12 cellular contexts compared by ENCODE assay signal in the genomic region with DNA sequence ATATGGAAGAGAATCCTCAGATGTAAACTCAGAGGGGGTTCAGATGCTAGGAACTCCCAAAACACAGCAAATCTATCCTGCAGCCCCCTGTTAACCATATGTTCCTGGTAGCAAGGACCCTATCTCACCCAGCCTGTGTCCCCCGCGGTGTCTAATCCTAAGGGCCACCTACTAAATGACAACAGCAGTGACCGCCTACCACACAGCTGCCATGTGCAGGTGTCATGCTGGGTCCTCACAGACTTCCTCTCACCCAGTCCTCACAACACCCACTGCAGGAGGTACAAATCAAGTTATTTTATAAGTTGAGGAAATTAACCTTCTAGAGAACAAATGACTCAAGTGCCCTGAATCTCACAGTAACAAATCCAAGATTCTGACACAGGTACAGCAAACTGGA.
DNase-seq lines count a peak whose midpoint lies in the region; ATAC-seq, FAIRE-seq and TF ChIP-seq lines count a peak whose summit lies in the region.
"Had no signal": no experiment of that assay in that cellular context is flagged by ENCODE, and none has a peak within 500 bp of the region (broad histone marks: within the 10 kb centered on the region; RNA-seq: fewer than 3 reads in every experiment).

No MANE protein-coding gene starts in this region.

- POLR2A ChIA-PET in WTC11 (lab: Charles Lee) = no interaction called here

- no peaks in the 10 kb centered on the region for H3K36me3 Mint-ChIP-seq in activated T-cell treated with anti-CD3 and anti-CD28 coated beads, Interleukin-2, amount 50 U/mL, for 72 hours (ENCODE audit: insufficient read depth in 2 of 2)
- no peaks in the 10 kb centered on the region for H3K36me3 Mint-ChIP-seq in WTC11
- no peaks in the 10 kb centered on the region for H3K36me3 Mint-ChIP-seq in glutamatergic neuron (ENCODE audit: unreplicated experiment)
- H3K36me3 Mint-ChIP-seq: naive thymus-derived CD4-positive, alpha-beta T cell had no signal

- no peaks in the 10 kb centered on the region for H3K27me3 ChIP-seq in thyroid gland
- H3K27me3 ChIP-seq: right lobe of liver had no signal

- intact Hi-C loops in thyroid gland (cut with DNase I) = no loop called here

- no peak for TF ChIP-seq CTCF in WTC11 (IDR thresholded peaks at IDR 0.05)
- TF ChIP-seq CTCF in glutamatergic neuron (IDR thresholded peaks at IDR 0.05; ENCODE audit: partially characterized antibody, unreplicated experiment) = no peak
- TF ChIP-seq CTCF in thyroid gland (IDR thresholded peaks at IDR 0.05) = no peak

- H3K4me3 Mint-ChIP-seq in activated T-cell treated with anti-CD3 and anti-CD28 coated beads, Interleukin-2, amount 50 U/mL, for 72 hours = no peak overlapping the region
- H3K4me3 Mint-ChIP-seq in WTC11 (no peak overlapping the region), glutamatergic neuron (ENCODE audit: unreplicated experiment) (no peak overlapping the region)
- H3K4me3 Mint-ChIP-seq: naive thymus-derived CD4-positive, alpha-beta T cell had no signal

- no peaks in the 10 kb centered on the region for H3K9me3 ChIP-seq in thyroid gland
- H3K9me3 ChIP-seq: right lobe of liver had no signal

- WGBS in thyroid gland, 2 donors = 98 to 100% methylated on average over 3 of the region's 3 CpGs

- in situ Hi-C loops in ACHN (cut with HindIII; ENCODE audit: low pct_ligation_motif_present, low pct_unique_long_range_greater_than_20kb, low sequenced_read_pairs) = no loop called here

- ATAC-seq in activated T-cell treated with anti-CD3 and anti-CD28 coated beads, Interleukin-2, amount 50 U/mL, for 72 hours (replicated peaks in 1 of 2) = no peak
- no peak for ATAC-seq in WTC11
- ATAC-seq: naive thymus-derived CD4-positive, alpha-beta T cell; right lobe of liver had no signal

- H3K36me3 ChIP-seq in thyroid gland = no peaks in the 10 kb centered on the region
- H3K36me3 ChIP-seq: right lobe of liver had no signal

- no peak for FAIRE-seq in frontal cortex (lab: Jason Lieb, UNC)

- H3K27ac ChIP-seq in thyroid gland = peak overlapping the region in 2 of 3 donors; percentile 76 to 90
- H3K27ac ChIP-seq: right lobe of liver had no signal

- H3K4me3 ChIP-seq in thyroid gland (replicated peaks in 1 of 3) = no peak overlapping the region
- H3K4me3 ChIP-seq: right lobe of liver had no signal

- H3K4me1 ChIP-seq in thyroid gland = peaks cover 63 to 85% of the 10 kb centered on the region in 2 donors

- H3K4me1 Mint-ChIP-seq in activated T-cell treated with anti-CD3 and anti-CD28 coated beads, Interleukin-2, amount 50 U/mL, for 72 hours (ENCODE audit: low read depth) = peaks cover 35% of the 10 kb centered on the region
- H3K4me1 Mint-ChIP-seq in WTC11 = peaks cover 96% of the 10 kb centered on the region
- H3K4me1 Mint-ChIP-seq in glutamatergic neuron (ENCODE audit: low read depth, unreplicated experiment) = peaks cover 46% of the 10 kb centered on the region

- peak overlapping the region; percentile 80 for H3K27ac Mint-ChIP-seq in activated T-cell treated with anti-CD3 and anti-CD28 coated beads, Interleukin-2, amount 50 U/mL, for 72 hours
- H3K27ac Mint-ChIP-seq in WTC11 = peak overlapping the region; percentile 48; the same call in 1 of the 2 replicates
- H3K27ac Mint-ChIP-seq in glutamatergic neuron (ENCODE audit: unreplicated experiment) = peak overlapping the region; percentile 41

- no peaks in the 10 kb centered on the region for H3K9me3 Mint-ChIP-seq in activated T-cell treated with anti-CD3 and anti-CD28 coated beads, Interleukin-2, amount 50 U/mL, for 72 hours
- H3K9me3 Mint-ChIP-seq in WTC11 (no peaks in the 10 kb centered on the region), glutamatergic neuron (ENCODE audit: unreplicated experiment) (peaks cover 8% of the 10 kb centered on the region)
- H3K9me3 Mint-ChIP-seq: naive thymus-derived CD4-positive, alpha-beta T cell had no signal

- TF ChIP-seq POLR2A in thyroid gland (IDR thresholded peaks at IDR 0.05) = no peak

- CTCF ChIA-PET in WTC11 (lab: Charles Lee) = interaction anchor here (3.0 kb wide), 1 partner anchor 63 kb away, joined by 11 read pairs; no protein-coding TSS in a partner anchor

- no peaks in the 10 kb centered on the region for H3K27me3 Mint-ChIP-seq in activated T-cell treated with anti-CD3 and anti-CD28 coated beads, Interleukin-2, amount 50 U/mL, for 72 hours (ENCODE audit: low read depth)
- H3K27me3 Mint-ChIP-seq in WTC11 (ENCODE audit: low read depth) (no peaks in the 10 kb centered on the region), glutamatergic neuron (ENCODE audit: unreplicated experiment) (peaks cover 4% of the 10 kb centered on the region)
- H3K27me3 Mint-ChIP-seq: naive thymus-derived CD4-positive, alpha-beta T cell had no signal

- DNase-seq in activated T-cell treated with anti-CD3 and anti-CD28 coated beads, Interleukin-2, amount 50 U/mL, for 72 hours = no peak
- DNase-seq in activated T-cell treated with anti-CD3 and anti-CD28 coated beads, Interleukin-2, amount 50 U/mL, for 1 hour = no peak
- DNase-seq in WTC11 (ENCODE audit: low spot score) (no peak), glutamatergic neuron (no peak), thyroid gland (no peak), SKM-1 treated with dmso at 0.1 percent for 144 hours (lab: John Stamatoyannopoulos, UW; ENCODE audit: unreplicated experiment) (no peak), frontal cortex (ENCODE audit: low spot score in 2 of 2) (no peak), ACHN (no peak)
- DNase-seq: activated CD4-positive, alpha-beta T cell treated with anti-CD3 and anti-CD28 coated beads, Interleukin-2, amount 50 U/mL, for 4 hours; activated naive CD4-positive, alpha-beta T cell; naive thymus-derived CD4-positive, alpha-beta T cell; right lobe of liver had no signal

TF ChIP-seq in WTC11, 78 proteins besides CTCF, POLR2A, EP300 and RAD21 (continues in another document):
- TF ChIP-seq, protein P1, sequence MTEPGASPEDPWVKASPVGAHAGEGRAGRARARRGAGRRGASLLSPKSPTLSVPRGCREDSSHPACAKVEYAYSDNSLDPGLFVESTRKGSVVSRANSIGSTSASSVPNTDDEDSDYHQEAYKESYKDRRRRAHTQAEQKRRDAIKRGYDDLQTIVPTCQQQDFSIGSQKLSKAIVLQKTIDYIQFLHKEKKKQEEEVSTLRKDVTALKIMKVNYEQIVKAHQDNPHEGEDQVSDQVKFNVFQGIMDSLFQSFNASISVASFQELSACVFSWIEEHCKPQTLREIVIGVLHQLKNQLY (CRISPR knock-in tag; IDR thresholded peaks at IDR 0.05) = no peak
- TF ChIP-seq, protein P2, sequence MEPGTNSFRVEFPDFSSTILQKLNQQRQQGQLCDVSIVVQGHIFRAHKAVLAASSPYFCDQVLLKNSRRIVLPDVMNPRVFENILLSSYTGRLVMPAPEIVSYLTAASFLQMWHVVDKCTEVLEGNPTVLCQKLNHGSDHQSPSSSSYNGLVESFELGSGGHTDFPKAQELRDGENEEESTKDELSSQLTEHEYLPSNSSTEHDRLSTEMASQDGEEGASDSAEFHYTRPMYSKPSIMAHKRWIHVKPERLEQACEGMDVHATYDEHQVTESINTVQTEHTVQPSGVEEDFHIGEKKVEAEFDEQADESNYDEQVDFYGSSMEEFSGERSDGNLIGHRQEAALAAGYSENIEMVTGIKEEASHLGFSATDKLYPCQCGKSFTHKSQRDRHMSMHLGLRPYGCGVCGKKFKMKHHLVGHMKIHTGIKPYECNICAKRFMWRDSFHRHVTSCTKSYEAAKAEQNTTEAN (CRISPR knock-in tag; IDR thresholded peaks at IDR 0.05) = no peak
- TF ChIP-seq TEAD4 (CRISPR knock-in tag; IDR thresholded peaks at IDR 0.05) (no peak), TEAD1 (CRISPR knock-in tag; IDR thresholded peaks at IDR 0.05) (no peak), ZNF263 (CRISPR knock-in tag; IDR thresholded peaks at IDR 0.05; ENCODE audit: low read depth) (no peak), ZNF232 (CRISPR knock-in tag; IDR thresholded peaks at IDR 0.05) (no peak), ZNF416 (CRISPR knock-in tag; IDR thresholded peaks at IDR 0.05) (no peak), SP1 (CRISPR knock-in tag; conservative IDR thresholded peaks at IDR 0.05) (no peak), ZNF138 (CRISPR knock-in tag; conservative IDR thresholded peaks at IDR 0.05) (no peak), ZNF396 (CRISPR knock-in tag; IDR thresholded peaks at IDR 0.05; ENCODE audit: borderline replicate concordance) (no peak), MYBL2 (CRISPR knock-in tag; IDR thresholded peaks at IDR 0.05) (no peak), CREM (CRISPR knock-in tag; IDR thresholded peaks at IDR 0.05) (no peak), FOXK1 (CRISPR knock-in tag; IDR thresholded peaks at IDR 0.05) (no peak)
- TF ChIP-seq, protein P3, sequence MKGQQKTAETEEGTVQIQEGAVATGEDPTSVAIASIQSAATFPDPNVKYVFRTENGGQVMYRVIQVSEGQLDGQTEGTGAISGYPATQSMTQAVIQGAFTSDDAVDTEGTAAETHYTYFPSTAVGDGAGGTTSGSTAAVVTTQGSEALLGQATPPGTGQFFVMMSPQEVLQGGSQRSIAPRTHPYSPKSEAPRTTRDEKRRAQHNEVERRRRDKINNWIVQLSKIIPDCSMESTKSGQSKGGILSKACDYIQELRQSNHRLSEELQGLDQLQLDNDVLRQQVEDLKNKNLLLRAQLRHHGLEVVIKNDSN (CRISPR knock-in tag; IDR thresholded peaks at IDR 0.05) = no peak
- TF ChIP-seq, protein P4, sequence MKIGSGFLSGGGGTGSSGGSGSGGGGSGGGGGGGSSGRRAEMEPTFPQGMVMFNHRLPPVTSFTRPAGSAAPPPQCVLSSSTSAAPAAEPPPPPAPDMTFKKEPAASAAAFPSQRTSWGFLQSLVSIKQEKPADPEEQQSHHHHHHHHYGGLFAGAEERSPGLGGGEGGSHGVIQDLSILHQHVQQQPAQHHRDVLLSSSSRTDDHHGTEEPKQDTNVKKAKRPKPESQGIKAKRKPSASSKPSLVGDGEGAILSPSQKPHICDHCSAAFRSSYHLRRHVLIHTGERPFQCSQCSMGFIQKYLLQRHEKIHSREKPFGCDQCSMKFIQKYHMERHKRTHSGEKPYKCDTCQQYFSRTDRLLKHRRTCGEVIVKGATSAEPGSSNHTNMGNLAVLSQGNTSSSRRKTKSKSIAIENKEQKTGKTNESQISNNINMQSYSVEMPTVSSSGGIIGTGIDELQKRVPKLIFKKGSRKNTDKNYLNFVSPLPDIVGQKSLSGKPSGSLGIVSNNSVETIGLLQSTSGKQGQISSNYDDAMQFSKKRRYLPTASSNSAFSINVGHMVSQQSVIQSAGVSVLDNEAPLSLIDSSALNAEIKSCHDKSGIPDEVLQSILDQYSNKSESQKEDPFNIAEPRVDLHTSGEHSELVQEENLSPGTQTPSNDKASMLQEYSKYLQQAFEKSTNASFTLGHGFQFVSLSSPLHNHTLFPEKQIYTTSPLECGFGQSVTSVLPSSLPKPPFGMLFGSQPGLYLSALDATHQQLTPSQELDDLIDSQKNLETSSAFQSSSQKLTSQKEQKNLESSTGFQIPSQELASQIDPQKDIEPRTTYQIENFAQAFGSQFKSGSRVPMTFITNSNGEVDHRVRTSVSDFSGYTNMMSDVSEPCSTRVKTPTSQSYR (CRISPR knock-in tag; IDR thresholded peaks at IDR 0.05) = no peak
